In genomic region chr1:33244143-33244808, GRCh38 we compare ENCODE assay signal across 15 cellular contexts. TPM values are rescaled to one million over a fixed set of nuclear protein-coding genes. Genes with fewer than 3 reads are reported as not detected.
DNase-seq lines count a peak whose midpoint lies in the region; TF ChIP-seq lines count a peak whose summit lies in the region.
"Had no signal": no experiment of that assay in that cellular context is flagged by ENCODE, and none has a peak within 500 bp of the region (broad histone marks: within the 10 kb centered on the region; RNA-seq: fewer than 3 reads in every experiment).

No MANE protein-coding gene starts in this region.

- H3K9ac ChIP-seq in mesenchymal stem cell (ENCODE audit: low read length), result no peak overlapping the region
- H3K9ac ChIP-seq: BLaER1 treated with 17β-estradiol and CSF1 and Interleukin-3, amounts not matched to agents 10 nM and 100 nM had no signal

- H3K23ac ChIP-seq in mesenchymal stem cell (ENCODE audit: low read length in 2 of 2), result no peak overlapping the region

- no peak overlapping the region for H2AK5ac ChIP-seq in mesenchymal stem cell (ENCODE audit: low read length, severe bottlenecking)

- H3K18ac ChIP-seq in mesenchymal stem cell (ENCODE audit: low read depth in 1 of 2, low read length in 2 of 2), result peak overlapping the region in 1 of 2 experiments; percentile 59

- H2AFZ ChIP-seq in mesenchymal stem cell (ENCODE audit: low read depth, low read length), result no peak overlapping the region

- no peak overlapping the region for H3K4me2 ChIP-seq in mesenchymal stem cell (ENCODE audit: low read length, poor library complexity, severe bottlenecking)

- no peaks in the 10 kb centered on the region for H3K36me3 ChIP-seq in mesenchymal stem cell (ENCODE audit: control insufficient read depth in 1 of 2, insufficient read depth in 2 of 2, low read depth in 1 of 2, low read length in 2 of 2)
- H3K36me3 ChIP-seq: BLaER1 treated with 17β-estradiol and CSF1 and Interleukin-3, amounts not matched to agents 10 nM and 100 nM had no signal

- TF ChIP-seq CTCF in astrocyte of the cerebellum (IDR thresholded peaks at IDR 0.05; ENCODE audit: low read depth, low read length, missing control alignments), result no peak

- in situ Hi-C loops in astrocyte of the cerebellum (cut with HindIII; ENCODE audit: low sequenced_read_pairs), result no loop called here

- peak overlapping the region; percentile 21 for H3K27ac ChIP-seq in mesenchymal stem cell (ENCODE audit: low read length, poor library complexity, severe bottlenecking)
- H3K27ac ChIP-seq: BLaER1 treated with 17β-estradiol and CSF1 and Interleukin-3, amounts not matched to agents 10 nM and 100 nM; coronary artery had no signal

- no peaks in the 10 kb centered on the region for H3K9me3 ChIP-seq in mesenchymal stem cell (ENCODE audit: control insufficient read depth, low read length)
- H3K9me3 ChIP-seq: BLaER1 treated with 17β-estradiol and CSF1 and Interleukin-3, amounts not matched to agents 10 nM and 100 nM had no signal

- H3K4me3 ChIP-seq in astrocyte of the cerebellum (ENCODE audit: low read depth, low read length), result no peak overlapping the region
- no peak overlapping the region for H3K4me3 ChIP-seq in mesenchymal stem cell (ENCODE audit: insufficient read depth in 1 of 2, low read depth in 1 of 2, low read length in 2 of 2)
- H3K4me3 ChIP-seq: BLaER1 treated with 17β-estradiol and CSF1 and Interleukin-3, amounts not matched to agents 10 nM and 100 nM; coronary artery had no signal

- peak; percentile 90 for DNase-seq in EH (ENCODE audit: low read depth)
- DNase-seq in LoVo (ENCODE audit: low spot score), result peak; percentile 7
- peak; percentile 12 for DNase-seq in astrocyte of the cerebellum (ENCODE audit: low read depth)
- peak; percentile 66 for DNase-seq in mesenchymal stem cell
- DNase-seq in SW 1271 (lab: John Stamatoyannopoulos, UW), result no peak
- DNase-seq in hepatic stellate cell (ENCODE audit: low spot score), result no peak
- no peak for DNase-seq in hippocampal formation (lab: John Stamatoyannopoulos, UW)
- no peak for DNase-seq in middle frontal gyrus (ENCODE audit: extremely low spot score, low spot score)
- DNase-seq: GDM1, kidney, natural killer cell, NCI-H510A treated with DMSO at 0.1 percent for 48 hours, SHP77 treated with DMSO at 0.1 percent for 48 hours had no signal

- no peak overlapping the region for H2BK12ac ChIP-seq in mesenchymal stem cell (ENCODE audit: low read length in 2 of 2)

- H2BK5ac ChIP-seq in mesenchymal stem cell (ENCODE audit: low read depth, low read length, poor library complexity, severe bottlenecking), result no peak overlapping the region

- H3K4me1 ChIP-seq in mesenchymal stem cell (ENCODE audit: control insufficient read depth, insufficient read depth, low read depth, low read length), result no peaks in the 10 kb centered on the region

- WGBS in mesenchymal stem cell, result 73% methylated on average over 3 of the region's 5 CpGs

- H4K91ac ChIP-seq in mesenchymal stem cell (ENCODE audit: low read length), result no peak overlapping the region

- H3K4ac ChIP-seq in mesenchymal stem cell (ENCODE audit: low read depth in 1 of 2, low read length in 2 of 2), result no peak overlapping the region

- H2BK15ac ChIP-seq in mesenchymal stem cell (ENCODE audit: low read depth, poor library complexity, severe bottlenecking), result no peak overlapping the region

- H3K27me3 ChIP-seq in mesenchymal stem cell (ENCODE audit: control insufficient read depth in 1 of 2, insufficient read depth in 1 of 2, low read length in 2 of 2), result peaks cover 12 to 24% of the 10 kb centered on the region in 2 experiments
- H3K27me3 ChIP-seq: BLaER1 treated with 17β-estradiol and CSF1 and Interleukin-3, amounts not matched to agents 10 nM and 100 nM had no signal

- H3K14ac ChIP-seq in mesenchymal stem cell (ENCODE audit: low read length in 2 of 2), result no peak overlapping the region

- no peak overlapping the region for H2BK120ac ChIP-seq in mesenchymal stem cell (ENCODE audit: low read depth, low read length)

- H3K79me1 ChIP-seq in mesenchymal stem cell (replicated peaks; ENCODE audit: low read length, poor library complexity, severe bottlenecking), result no peaks in the 10 kb centered on the region

- no peak overlapping the region for H4K8ac ChIP-seq in mesenchymal stem cell (ENCODE audit: low read length)

RNA-seq across cellular contexts. Expression of gene ZNF362, which starts 12.0 kb away (rescaled TPM):
- 28.9 TPM for polyA plus RNA-seq in mesenchymal stem cell (2013, experiment 1 of 2)
- polyA plus RNA-seq in mesenchymal stem cell (2013, experiment 2 of 2), result 28.1 TPM

Comparison
In these comparisons a context has a peak if more than half of its experiments do, and no peak if none do; other contexts are left out.
1. DNase-seq: peak in EH (single experiment), LoVo (single experiment), astrocyte of the cerebellum (single experiment) and mesenchymal stem cell (single experiment); none in SW 1271 (0 of 2), hepatic stellate cell (single experiment), hippocampal formation (0 of 2) and middle frontal gyrus (single experiment).